Comparison of ENCODE assay signal across 1 cellular context in genomic region chr5:72305194-72306142, GRCh38.
TF ChIP-seq lines count a peak whose summit lies in the region.

No MANE protein-coding gene starts in this region.

TF ChIP-seq in K562, 482 proteins besides CTCF, POLR2A, EP300 and RAD21 (continues in another document):
- 0 out of 2 replicates have a peak, but pooled peaks have one; percentile 44 for TF ChIP-seq ZBTB5 (IDR thresholded peaks at IDR 0.05)
- TF ChIP-seq MAFK (IDR thresholded peaks at IDR 0.05; ENCODE audit: low read length): peak; percentile 52; the same call in 1 of the 2 replicates
- 0 out of 2 replicates have a peak, but pooled peaks have one; percentile 4 for TF ChIP-seq SOX6 (IDR thresholded peaks at IDR 0.05)
- TF ChIP-seq ZNF316 (IDR thresholded peaks at IDR 0.05): peak; percentile 84
- TF ChIP-seq ZFX (CRISPR knock-in tag; IDR thresholded peaks at IDR 0.05): peak; percentile 9; the same call in 1 of the 2 replicates
- TF ChIP-seq HINFP (tag; conservative IDR thresholded peaks at IDR 0.05; ENCODE audit: low read depth): peak; percentile 62
- TF ChIP-seq BDP1 (IDR thresholded peaks at IDR 0.05; ENCODE audit: insufficient read depth, insufficient read length): no peak
- no peak for TF ChIP-seq ZNF263 (CRISPR knock-in tag; IDR thresholded peaks at IDR 0.05; ENCODE audit: borderline replicate concordance)
- peak; percentile 58 for TF ChIP-seq MAFF (IDR thresholded peaks at IDR 0.05; ENCODE audit: low read length)
- no peak for TF ChIP-seq POU5F1 (IDR thresholded peaks at IDR 0.05; ENCODE audit: borderline replicate concordance, low read depth, low read length, partially characterized antibody)
- peak; percentile 30; the same call in 1 of the 2 replicates for TF ChIP-seq NFE2L1 (tag; IDR thresholded peaks at IDR 0.05; ENCODE audit: borderline replicate concordance, low read depth)
- TF ChIP-seq ZNF277 (CRISPR knock-in tag; IDR thresholded peaks at IDR 0.05; ENCODE audit: borderline replicate concordance): no peak
- TF ChIP-seq HNRNPK (IDR thresholded peaks at IDR 0.05; ENCODE audit: low read depth, low read length, poor library complexity, severe bottlenecking): no peak
- no peak for TF ChIP-seq KLF1 (tag; IDR thresholded peaks at IDR 0.05)
- peak; percentile 68 for TF ChIP-seq MAFG (tag; conservative IDR thresholded peaks at IDR 0.05)
- peak; percentile 71 for TF ChIP-seq ZNF592 (IDR thresholded peaks at IDR 0.05)
- 0 out of 2 replicates have a peak, but pooled peaks have one; percentile 14 for TF ChIP-seq ZBTB40 (IDR thresholded peaks at IDR 0.05)
- TF ChIP-seq ZBTB40 (CRISPR knock-in tag; IDR thresholded peaks at IDR 0.05): no peak
- TF ChIP-seq C11orf30 (IDR thresholded peaks at IDR 0.05; ENCODE audit: low read depth): peak; percentile 84
- TF ChIP-seq SMC3 (conservative IDR thresholded peaks at IDR 0.05; ENCODE audit: insufficient read depth, low read depth, low read length): no peak
- TF ChIP-seq GTF3C2 (IDR thresholded peaks at IDR 0.05; ENCODE audit: borderline replicate concordance, extremely low read depth, insufficient read length): no peak
- TF ChIP-seq NR2C2 (CRISPR knock-in tag; IDR thresholded peaks at IDR 0.05): no peak
- peak; percentile 32; the same call in 1 of the 2 replicates for TF ChIP-seq NR2C2 (tag; IDR thresholded peaks at IDR 0.05)
- peak; percentile 61 for TF ChIP-seq BACH1 (tag; IDR thresholded peaks at IDR 0.05)
- TF ChIP-seq JUND (IDR thresholded peaks at IDR 0.05; ENCODE audit: borderline replicate concordance, low read depth, low read length): no peak
- TF ChIP-seq JUND (tag; IDR thresholded peaks at IDR 0.05; ENCODE audit: borderline replicate concordance, low read depth, low read length): peak; percentile 12; the same call in 1 of the 3 replicates
- 0 out of 2 replicates have a peak, but pooled peaks have one; percentile 39 for TF ChIP-seq SMARCA4 (IDR thresholded peaks at IDR 0.05)
- no peak for TF ChIP-seq NEUROD1 (IDR thresholded peaks at IDR 0.05; ENCODE audit: borderline replicate concordance, low read depth, low read length, partially characterized antibody)
- TF ChIP-seq MLLT1 (IDR thresholded peaks at IDR 0.05): 0 out of 4 replicates have a peak, but pooled peaks of 1 of the 2 experiments have one; percentile 64
- 0 out of 2 replicates have a peak, but pooled peaks have one; percentile 15 for TF ChIP-seq CXXC5 (CRISPR knock-in tag; IDR thresholded peaks at IDR 0.05)
